22 cellular contexts compared by ENCODE assay signal in genomic region chr6:167918507-167919278, GRCh38.
"Had no signal": no experiment of that assay in that cellular context is flagged by ENCODE, and none has a peak within 500 bp of the region (broad histone marks: within the 10 kb centered on the region; RNA-seq: fewer than 3 reads in every experiment).

No MANE protein-coding gene starts in this region.

- H3K27ac Mint-ChIP-seq: activated CD4-positive, alpha-beta memory T cell treated with anti-CD3 and anti-CD28 coated beads for 36 hours; activated CD4-positive, alpha-beta T cell treated with anti-CD3 and anti-CD28 coated beads, Interleukin-2, amount 10 ng/mL, durations not matched to agents 7 days and 5 days; activated naive CD4-positive, alpha-beta T cell treated with anti-CD3 and anti-CD28 coated beads, Interleukin-2, amount 10 ng/mL, durations not matched to agents 7 days and 5 days; activated naive CD8-positive, alpha-beta T cell treated with anti-CD3 and anti-CD28 coated beads for 36 hours; activated T-helper 2 cell treated with anti-CD3 and anti-CD28 coated beads, Interferon-gamma antibody, Interleukin-2, Interleukin-4, amounts not matched to agents 10 μg/mL and 5 μg/mL and 100 μg/mL, durations not matched to agents 14 hours and 24 hours and 36 hours; T-helper 1 cell treated with Interleukin-12 subunit alpha and Interleukin-12 subunit beta and Interleukin-4 antibody, amounts not matched to agents 30 μg/mL and 1 μg/mL, for 36 hours; WTC11 had no signal

- H3K4me1 Mint-ChIP-seq: activated CD4-positive, alpha-beta T cell treated with anti-CD3 and anti-CD28 coated beads, Interleukin-2, amount 10 ng/mL, durations not matched to agents 7 days and 5 days; activated naive CD4-positive, alpha-beta T cell treated with anti-CD3 and anti-CD28 coated beads, Interleukin-2, amount 10 ng/mL, durations not matched to agents 7 days and 5 days; activated naive CD8-positive, alpha-beta T cell treated with anti-CD3 and anti-CD28 coated beads for 36 hours; WTC11 had no signal

- H3K4me3 ChIP-seq: Peyer's patch had no signal

- DNase-seq: activated CD4-positive, alpha-beta memory T cell treated with anti-CD3 and anti-CD28 coated beads for 36 hours; activated CD4-positive, alpha-beta T cell treated with anti-CD3 and anti-CD28 coated beads, Interleukin-2, amount 10 ng/mL, durations not matched to agents 7 days and 5 days; activated CD4-positive, CD25-positive, alpha-beta regulatory T cell treated with anti-CD3 and anti-CD28 coated beads, Interleukin-2, amount 50 U/mL, for 72 hours; activated CD8-positive, alpha-beta memory T cell treated with anti-CD3 and anti-CD28 coated beads for 24 hours; activated gamma-delta T cell treated with Interleukin-2 at 50 U/mL for 16 hours; activated naive CD4-positive, alpha-beta T cell treated with anti-CD3 and anti-CD28 coated beads, Interleukin-2, amount 10 ng/mL, durations not matched to agents 7 days and 5 days; activated naive CD8-positive, alpha-beta T cell treated with anti-CD3 and anti-CD28 coated beads for 36 hours; activated T-cell treated with anti-CD3 and anti-CD28 coated beads, Interleukin-2, amount 50 U/mL, for 4 hours; cerebellar nuclear complex; KG1; NCI-H1048; NCI-H146; NCI-H187 treated with DMSO at 0.1 percent for 48 hours; NCI-H2171; NCI-H345; NCI-H510A treated with DMSO at 0.1 percent for 48 hours; Peyer's patch; SHP77; T-helper 9 cell had no signal

- H3K27me3 Mint-ChIP-seq: activated CD4-positive, alpha-beta memory T cell treated with anti-CD3 and anti-CD28 coated beads for 36 hours; activated CD4-positive, alpha-beta T cell treated with anti-CD3 and anti-CD28 coated beads, Interleukin-2, amount 10 ng/mL, durations not matched to agents 7 days and 5 days; activated naive CD4-positive, alpha-beta T cell treated with anti-CD3 and anti-CD28 coated beads, Interleukin-2, amount 10 ng/mL, durations not matched to agents 7 days and 5 days; activated naive CD8-positive, alpha-beta T cell treated with anti-CD3 and anti-CD28 coated beads for 36 hours had no signal

- H3K9me3 Mint-ChIP-seq: activated CD4-positive, alpha-beta memory T cell treated with anti-CD3 and anti-CD28 coated beads for 36 hours; activated CD4-positive, alpha-beta T cell treated with anti-CD3 and anti-CD28 coated beads, Interleukin-2, amount 10 ng/mL, durations not matched to agents 7 days and 5 days; activated naive CD4-positive, alpha-beta T cell treated with anti-CD3 and anti-CD28 coated beads, Interleukin-2, amount 10 ng/mL, durations not matched to agents 7 days and 5 days; activated naive CD8-positive, alpha-beta T cell treated with anti-CD3 and anti-CD28 coated beads for 36 hours; activated T-cell treated with anti-CD3 and anti-CD28 coated beads, Interleukin-2, amount 50 U/mL, for 4 hours; activated T-helper 2 cell treated with anti-CD3 and anti-CD28 coated beads, Interferon-gamma antibody, Interleukin-2, Interleukin-4, amounts not matched to agents 10 μg/mL and 5 μg/mL and 100 μg/mL, durations not matched to agents 14 hours and 24 hours and 36 hours; T-helper 1 cell treated with Interleukin-12 subunit alpha and Interleukin-12 subunit beta and Interleukin-4 antibody, amounts not matched to agents 30 μg/mL and 1 μg/mL, for 36 hours; WTC11 had no signal

- H3K4me3 Mint-ChIP-seq: activated CD4-positive, alpha-beta memory T cell treated with anti-CD3 and anti-CD28 coated beads for 36 hours; activated CD4-positive, alpha-beta T cell treated with anti-CD3 and anti-CD28 coated beads, Interleukin-2, amount 10 ng/mL, durations not matched to agents 7 days and 5 days; activated naive CD4-positive, alpha-beta T cell treated with anti-CD3 and anti-CD28 coated beads, Interleukin-2, amount 10 ng/mL, durations not matched to agents 7 days and 5 days; activated naive CD8-positive, alpha-beta T cell treated with anti-CD3 and anti-CD28 coated beads for 36 hours; activated T-cell treated with anti-CD3 and anti-CD28 coated beads, Interleukin-2, amount 50 U/mL, for 4 hours; T-helper 1 cell treated with Interleukin-12 subunit alpha and Interleukin-12 subunit beta and Interleukin-4 antibody, amounts not matched to agents 30 μg/mL and 1 μg/mL, for 36 hours; WTC11 had no signal

- ATAC-seq: activated T-cell treated with anti-CD3 and anti-CD28 coated beads, Interleukin-2, amount 50 U/mL, for 4 hours; WTC11 had no signal
